ENCODE assay signal across 1 cellular context in the genomic region with DNA sequence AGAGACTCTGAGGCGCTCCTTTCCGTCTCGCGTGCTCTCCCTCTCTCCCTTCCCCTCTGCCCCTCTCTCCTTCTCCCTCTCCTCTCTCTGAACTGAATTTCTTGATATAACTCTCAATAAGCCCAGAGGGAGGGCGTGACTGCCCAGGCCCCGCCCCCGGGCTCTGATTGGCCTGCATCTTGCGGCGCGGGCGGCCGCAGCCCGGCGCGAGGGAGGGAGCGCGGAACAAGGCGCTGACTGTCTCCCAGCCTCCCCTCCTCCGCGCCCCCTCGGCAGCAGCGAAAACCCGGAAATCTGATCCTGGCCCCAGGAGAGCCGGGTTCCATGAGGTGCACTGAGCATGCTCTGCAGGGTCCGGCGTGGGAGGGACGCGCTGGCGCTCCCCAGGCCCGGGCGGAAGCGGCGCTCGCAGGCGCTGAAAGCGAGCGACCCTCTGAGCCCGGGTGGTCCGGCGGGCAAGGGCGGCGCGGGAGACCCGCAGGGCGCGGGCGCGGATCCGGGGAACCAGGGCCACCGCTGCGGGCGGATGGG.
TF ChIP-seq lines count a peak whose summit lies in the region.

PCDH9 (minus strand) TSS at position 94 of the 531 bp plus-strand sequence. CDS start 1,896 bp downstream, outside the sequence.

TF ChIP-seq in HepG2, 621 proteins besides CTCF, POLR2A, EP300 and RAD21 (continued from another document and continues in another):
- TF ChIP-seq, protein P1, sequence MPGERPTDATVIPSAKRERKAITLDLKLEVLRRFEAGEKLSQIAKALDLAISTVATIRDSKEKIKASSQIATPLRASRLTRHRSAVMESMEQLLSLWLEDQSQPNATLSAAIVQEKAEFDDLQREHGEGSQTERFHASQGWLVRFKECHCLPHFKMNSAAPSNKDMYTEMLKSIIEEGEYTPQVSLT (CRISPR knock-in tag; IDR thresholded peaks at IDR 0.05; ENCODE audit: borderline replicate concordance, low read depth): no peak
- no peak for TF ChIP-seq PTBP1 (IDR thresholded peaks at IDR 0.05; ENCODE audit: low read depth, low read length, poor library complexity, severe bottlenecking)
- TF ChIP-seq, protein P2, sequence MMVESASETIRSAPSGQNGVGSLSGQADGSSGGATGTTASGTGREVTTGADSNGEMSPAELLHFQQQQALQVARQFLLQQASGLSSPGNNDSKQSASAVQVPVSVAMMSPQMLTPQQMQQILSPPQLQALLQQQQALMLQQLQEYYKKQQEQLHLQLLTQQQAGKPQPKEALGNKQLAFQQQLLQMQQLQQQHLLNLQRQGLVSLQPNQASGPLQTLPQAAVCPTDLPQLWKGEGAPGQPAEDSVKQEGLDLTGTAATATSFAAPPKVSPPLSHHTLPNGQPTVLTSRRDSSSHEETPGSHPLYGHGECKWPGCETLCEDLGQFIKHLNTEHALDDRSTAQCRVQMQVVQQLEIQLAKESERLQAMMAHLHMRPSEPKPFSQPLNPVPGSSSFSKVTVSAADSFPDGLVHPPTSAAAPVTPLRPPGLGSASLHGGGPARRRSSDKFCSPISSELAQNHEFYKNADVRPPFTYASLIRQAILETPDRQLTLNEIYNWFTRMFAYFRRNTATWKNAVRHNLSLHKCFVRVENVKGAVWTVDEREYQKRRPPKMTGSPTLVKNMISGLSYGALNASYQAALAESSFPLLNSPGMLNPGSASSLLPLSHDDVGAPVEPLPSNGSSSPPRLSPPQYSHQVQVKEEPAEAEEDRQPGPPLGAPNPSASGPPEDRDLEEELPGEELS (CRISPR knock-in tag; IDR thresholded peaks at IDR 0.05): peak; percentile 56
- no peak for TF ChIP-seq GRHL1 (CRISPR knock-in tag; conservative IDR thresholded peaks at IDR 0.05)
- no peak for TF ChIP-seq DPF2 (CRISPR knock-in tag; IDR thresholded peaks at IDR 0.05; ENCODE audit: borderline replicate concordance, low read depth)
- peak; percentile 69 for TF ChIP-seq SAP130 (CRISPR knock-in tag; IDR thresholded peaks at IDR 0.05; ENCODE audit: low read depth)
- TF ChIP-seq RBM22 (optimal IDR thresholded peaks at IDR 0.05; ENCODE audit: low read length): no peak
- TF ChIP-seq, protein P3, sequence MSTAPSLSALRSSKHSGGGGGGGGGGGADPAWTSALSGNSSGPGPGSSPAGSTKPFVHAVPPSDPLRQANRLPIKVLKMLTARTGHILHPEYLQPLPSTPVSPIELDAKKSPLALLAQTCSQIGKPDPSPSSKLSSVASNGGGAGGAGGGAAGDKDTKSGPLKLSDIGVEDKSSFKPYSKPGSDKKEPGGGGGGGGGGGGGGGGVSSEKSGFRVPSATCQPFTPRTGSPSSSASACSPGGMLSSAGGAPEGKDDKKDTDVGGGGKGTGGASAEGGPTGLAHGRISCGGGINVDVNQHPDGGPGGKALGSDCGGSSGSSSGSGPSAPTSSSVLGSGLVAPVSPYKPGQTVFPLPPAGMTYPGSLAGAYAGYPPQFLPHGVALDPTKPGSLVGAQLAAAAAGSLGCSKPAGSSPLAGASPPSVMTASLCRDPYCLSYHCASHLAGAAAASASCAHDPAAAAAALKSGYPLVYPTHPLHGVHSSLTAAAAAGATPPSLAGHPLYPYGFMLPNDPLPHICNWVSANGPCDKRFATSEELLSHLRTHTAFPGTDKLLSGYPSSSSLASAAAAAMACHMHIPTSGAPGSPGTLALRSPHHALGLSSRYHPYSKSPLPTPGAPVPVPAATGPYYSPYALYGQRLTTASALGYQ (CRISPR knock-in tag; IDR thresholded peaks at IDR 0.05): peak; percentile 64; the same call in 1 of the 2 replicates
- TF ChIP-seq SMAD9 (CRISPR knock-in tag; IDR thresholded peaks at IDR 0.05): no peak
- TF ChIP-seq PAX8 (CRISPR knock-in tag; IDR thresholded peaks at IDR 0.05; ENCODE audit: borderline replicate concordance): no peak
- peak; percentile 75; the same call in 1 of the 2 replicates for TF ChIP-seq KAT8 (CRISPR knock-in tag; IDR thresholded peaks at IDR 0.05)
- no peak for TF ChIP-seq NFRKB (IDR thresholded peaks at IDR 0.05)
- no peak for TF ChIP-seq HMGA1 (CRISPR knock-in tag; conservative IDR thresholded peaks at IDR 0.05)
- TF ChIP-seq ZNF230 (CRISPR knock-in tag; IDR thresholded peaks at IDR 0.05): no peak
- TF ChIP-seq RXRB (CRISPR knock-in tag; IDR thresholded peaks at IDR 0.05; ENCODE audit: borderline replicate concordance): peak; percentile 50
- no peak for TF ChIP-seq ZNF432 (CRISPR knock-in tag; IDR thresholded peaks at IDR 0.05; ENCODE audit: borderline replicate concordance)
- TF ChIP-seq, protein P4, sequence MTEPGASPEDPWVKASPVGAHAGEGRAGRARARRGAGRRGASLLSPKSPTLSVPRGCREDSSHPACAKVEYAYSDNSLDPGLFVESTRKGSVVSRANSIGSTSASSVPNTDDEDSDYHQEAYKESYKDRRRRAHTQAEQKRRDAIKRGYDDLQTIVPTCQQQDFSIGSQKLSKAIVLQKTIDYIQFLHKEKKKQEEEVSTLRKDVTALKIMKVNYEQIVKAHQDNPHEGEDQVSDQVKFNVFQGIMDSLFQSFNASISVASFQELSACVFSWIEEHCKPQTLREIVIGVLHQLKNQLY (CRISPR knock-in tag; IDR thresholded peaks at IDR 0.05): no peak
- TF ChIP-seq AHR (CRISPR knock-in tag; IDR thresholded peaks at IDR 0.05): no peak
- no peak for TF ChIP-seq ZNF703 (CRISPR knock-in tag; IDR thresholded peaks at IDR 0.05; ENCODE audit: borderline replicate concordance)
- TF ChIP-seq SAFB2 (CRISPR knock-in tag; IDR thresholded peaks at IDR 0.05; ENCODE audit: borderline replicate concordance, low read depth): no peak; the same call in 1 of the 2 replicates
- no peak for TF ChIP-seq RFX1 (IDR thresholded peaks at IDR 0.05)
- TF ChIP-seq, protein P5, sequence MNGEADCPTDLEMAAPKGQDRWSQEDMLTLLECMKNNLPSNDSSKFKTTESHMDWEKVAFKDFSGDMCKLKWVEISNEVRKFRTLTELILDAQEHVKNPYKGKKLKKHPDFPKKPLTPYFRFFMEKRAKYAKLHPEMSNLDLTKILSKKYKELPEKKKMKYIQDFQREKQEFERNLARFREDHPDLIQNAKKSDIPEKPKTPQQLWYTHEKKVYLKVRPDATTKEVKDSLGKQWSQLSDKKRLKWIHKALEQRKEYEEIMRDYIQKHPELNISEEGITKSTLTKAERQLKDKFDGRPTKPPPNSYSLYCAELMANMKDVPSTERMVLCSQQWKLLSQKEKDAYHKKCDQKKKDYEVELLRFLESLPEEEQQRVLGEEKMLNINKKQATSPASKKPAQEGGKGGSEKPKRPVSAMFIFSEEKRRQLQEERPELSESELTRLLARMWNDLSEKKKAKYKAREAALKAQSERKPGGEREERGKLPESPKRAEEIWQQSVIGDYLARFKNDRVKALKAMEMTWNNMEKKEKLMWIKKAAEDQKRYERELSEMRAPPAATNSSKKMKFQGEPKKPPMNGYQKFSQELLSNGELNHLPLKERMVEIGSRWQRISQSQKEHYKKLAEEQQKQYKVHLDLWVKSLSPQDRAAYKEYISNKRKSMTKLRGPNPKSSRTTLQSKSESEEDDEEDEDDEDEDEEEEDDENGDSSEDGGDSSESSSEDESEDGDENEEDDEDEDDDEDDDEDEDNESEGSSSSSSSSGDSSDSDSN (CRISPR knock-in tag; IDR thresholded peaks at IDR 0.05): no peak
- TF ChIP-seq, protein P6, sequence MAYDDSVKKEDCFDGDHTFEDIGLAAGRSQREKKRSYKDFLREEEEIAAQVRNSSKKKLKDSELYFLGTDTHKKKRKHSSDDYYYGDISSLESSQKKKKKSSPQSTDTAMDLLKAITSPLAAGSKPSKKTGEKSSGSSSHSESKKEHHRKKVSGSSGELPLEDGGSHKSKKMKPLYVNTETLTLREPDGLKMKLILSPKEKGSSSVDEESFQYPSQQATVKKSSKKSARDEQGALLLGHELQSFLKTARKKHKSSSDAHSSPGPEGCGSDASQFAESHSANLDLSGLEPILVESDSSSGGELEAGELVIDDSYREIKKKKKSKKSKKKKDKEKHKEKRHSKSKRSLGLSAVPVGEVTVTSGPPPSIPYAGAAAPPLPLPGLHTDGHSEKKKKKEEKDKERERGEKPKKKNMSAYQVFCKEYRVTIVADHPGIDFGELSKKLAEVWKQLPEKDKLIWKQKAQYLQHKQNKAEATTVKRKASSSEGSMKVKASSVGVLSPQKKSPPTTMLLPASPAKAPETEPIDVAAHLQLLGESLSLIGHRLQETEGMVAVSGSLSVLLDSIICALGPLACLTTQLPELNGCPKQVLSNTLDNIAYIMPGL (CRISPR knock-in tag; IDR thresholded peaks at IDR 0.05; ENCODE audit: borderline replicate concordance in 1 of 2, low read depth in 1 of 2): peak; percentile 26 to 68; a peak in 1 of 4 replicates
- no peak for TF ChIP-seq KMT2A (CRISPR knock-in tag; IDR thresholded peaks at IDR 0.05)
- TF ChIP-seq SNAPC5 (CRISPR knock-in tag; IDR thresholded peaks at IDR 0.05; ENCODE audit: borderline replicate concordance): no peak; the same call in 1 of the 2 replicates
- no peak for TF ChIP-seq ZFP41 (CRISPR knock-in tag; IDR thresholded peaks at IDR 0.05; ENCODE audit: borderline replicate concordance)
- no peak for TF ChIP-seq SUZ12 (IDR thresholded peaks at IDR 0.05; ENCODE audit: low read depth, low read length)
- TF ChIP-seq ZNF567 (CRISPR knock-in tag; IDR thresholded peaks at IDR 0.05; ENCODE audit: borderline replicate concordance): no peak
- no peak for TF ChIP-seq CENPT (CRISPR knock-in tag; IDR thresholded peaks at IDR 0.05; ENCODE audit: low read depth)
- no peak for TF ChIP-seq ZNF724P (CRISPR knock-in tag; IDR thresholded peaks at IDR 0.05; ENCODE audit: borderline replicate concordance)
- TF ChIP-seq ZFAT (CRISPR knock-in tag; conservative IDR thresholded peaks at IDR 0.05): no peak
- no peak for TF ChIP-seq FOXP1 (IDR thresholded peaks at IDR 0.05)
- no peak for TF ChIP-seq FOXP1 (CRISPR knock-in tag; IDR thresholded peaks at IDR 0.05)
- no peak for TF ChIP-seq ZC3H13 (CRISPR knock-in tag; IDR thresholded peaks at IDR 0.05)
- TF ChIP-seq ZNF747 (CRISPR knock-in tag; IDR thresholded peaks at IDR 0.05; ENCODE audit: borderline replicate concordance): peak; percentile 41; the same call in 1 of the 2 replicates
- TF ChIP-seq SNAPC2 (CRISPR knock-in tag; IDR thresholded peaks at IDR 0.05): no peak
- no peak for TF ChIP-seq ZNF615 (CRISPR knock-in tag; IDR thresholded peaks at IDR 0.05; ENCODE audit: borderline replicate concordance)
- TF ChIP-seq ZFP37 (CRISPR knock-in tag; IDR thresholded peaks at IDR 0.05; ENCODE audit: borderline replicate concordance): no peak; the same call in 1 of the 2 replicates
- TF ChIP-seq TCF7 (IDR thresholded peaks at IDR 0.05; ENCODE audit: low read depth): no peak
- TF ChIP-seq ZNF710 (CRISPR knock-in tag; IDR thresholded peaks at IDR 0.05; ENCODE audit: borderline replicate concordance): 0 out of 2 replicates have a peak, but pooled peaks have one; percentile 25
- 0 out of 2 replicates have a peak, but pooled peaks have one; percentile 25 for TF ChIP-seq RXRA (CRISPR knock-in tag; IDR thresholded peaks at IDR 0.05)
- no peak for TF ChIP-seq LRRFIP1 (CRISPR knock-in tag; conservative IDR thresholded peaks at IDR 0.05)
- no peak for TF ChIP-seq MAFK (conservative IDR thresholded peaks at IDR 0.05 in 1 of 2, IDR thresholded peaks at IDR 0.05 in 1 of 2; ENCODE audit: low read length in 2 of 2)
- TF ChIP-seq ZNF329 (CRISPR knock-in tag; IDR thresholded peaks at IDR 0.05; ENCODE audit: low read depth): no peak
- 0 out of 2 replicates have a peak, but pooled peaks have one; percentile 47 for TF ChIP-seq KLF6 (CRISPR knock-in tag; IDR thresholded peaks at IDR 0.05)
